In genomic region chr13:28185256-28185655, GRCh38 we compare ENCODE assay signal across 15 cellular contexts.
"Had no signal": no experiment of that assay in that cellular context is flagged by ENCODE, and none has a peak within 500 bp of the region (broad histone marks: within the 10 kb centered on the region; RNA-seq: fewer than 3 reads in every experiment).

No MANE protein-coding gene starts in this region.

- H3K9me3 Mint-ChIP-seq: activated T-cell treated with anti-CD3 and anti-CD28 coated beads, Interleukin-2, amount 50 U/mL, for 72 hours; effector memory CD8-positive, alpha-beta T cell had no signal

- ATAC-seq: activated CD8-positive, alpha-beta memory T cell treated with anti-CD3 and anti-CD28 coated beads, Interleukin-2, amount 10 ng/mL, durations not matched to agents 7 days and 5 days; activated T-cell treated with anti-CD3 and anti-CD28 coated beads, Interleukin-2, amount 50 U/mL, for 72 hours; effector memory CD8-positive, alpha-beta T cell; left lobe of liver had no signal

- H3K27ac Mint-ChIP-seq: activated CD8-positive, alpha-beta memory T cell treated with anti-CD3 and anti-CD28 coated beads, Interleukin-2, amount 10 ng/mL, durations not matched to agents 7 days and 5 days had no signal

- H3K36me3 ChIP-seq: thoracic aorta had no signal

- H3K27me3 Mint-ChIP-seq: activated CD8-positive, alpha-beta memory T cell treated with anti-CD3 and anti-CD28 coated beads, Interleukin-2, amount 10 ng/mL, durations not matched to agents 7 days and 5 days; effector memory CD8-positive, alpha-beta T cell had no signal

- H3K4me3 ChIP-seq: stomach, thoracic aorta had no signal

- H3K27me3 ChIP-seq: stomach had no signal

- H3K27ac ChIP-seq: stomach, thoracic aorta had no signal

- H3K9me3 ChIP-seq: stomach, thoracic aorta had no signal

- H3K4me3 Mint-ChIP-seq: activated CD8-positive, alpha-beta memory T cell treated with anti-CD3 and anti-CD28 coated beads, Interleukin-2, amount 10 ng/mL, durations not matched to agents 7 days and 5 days; activated T-cell treated with anti-CD3 and anti-CD28 coated beads, Interleukin-2, amount 50 U/mL, for 72 hours; effector memory CD8-positive, alpha-beta T cell had no signal

- H3K4me1 Mint-ChIP-seq: activated CD8-positive, alpha-beta memory T cell treated with anti-CD3 and anti-CD28 coated beads, Interleukin-2, amount 10 ng/mL, durations not matched to agents 7 days and 5 days had no signal

- DNase-seq: activated CD4-positive, alpha-beta T cell treated with anti-CD3 and anti-CD28 coated beads, Interleukin-2, amount 50 U/mL, for 4 hours; activated CD4-positive, CD25-positive, alpha-beta regulatory T cell treated with anti-CD3 and anti-CD28 coated beads, Interleukin-2, amount 50 U/mL, for 72 hours; activated CD8-positive, alpha-beta memory T cell treated with anti-CD3 and anti-CD28 coated beads, Interleukin-2, amount 10 ng/mL, durations not matched to agents 7 days and 5 days; activated T-cell treated with anti-CD3 and anti-CD28 coated beads, Interleukin-2, amount 50 U/mL, for 72 hours; central memory CD4-positive, alpha-beta T cell; cortex of kidney; effector memory CD8-positive, alpha-beta T cell; foreskin fibroblast; glutamatergic neuron; mesenchymal stem cell; stimulated activated CD4-positive, alpha-beta T cell treated with anti-CD3 and anti-CD28 coated beads, Interleukin-15, amount 100 ng/mL, for 24 hours; stimulated activated CD4-positive, alpha-beta T cell treated with anti-CD3 and anti-CD28 coated beads, Interleukin-4, amount 100 ng/mL, for 4 hours; stomach had no signal
